In genomic region chr20:892371-892770, GRCh38 we compare ENCODE assay signal across 4 cellular contexts. TPM values are rescaled to one million over a fixed set of nuclear protein-coding genes. Genes with fewer than 3 reads are reported as not detected.
"Had no signal": no experiment of that assay in that cellular context is flagged by ENCODE, and none has a peak within 500 bp of the region (broad histone marks: within the 10 kb centered on the region; RNA-seq: fewer than 3 reads in every experiment).

No MANE protein-coding gene starts in this region.

RNA-seq across cellular contexts. Expression of gene ANGPT4, which starts 23.8 kb away (rescaled TPM):
- total RNA-seq: HepG2, IMR-90, M059J, SK-MEL-5 had no signal
